10 cellular contexts compared by ENCODE assay signal in genomic region chr16:69890891-69891282, GRCh38.
DNase-seq lines count a peak whose midpoint lies in the region; ATAC-seq and TF ChIP-seq lines count a peak whose summit lies in the region.
"Had no signal": no experiment of that assay in that cellular context is flagged by ENCODE, and none has a peak within 500 bp of the region (broad histone marks: within the 10 kb centered on the region; RNA-seq: fewer than 3 reads in every experiment).

No MANE protein-coding gene starts in this region.

- no peaks in the 10 kb centered on the region for H3K9me3 Mint-ChIP-seq in stimulated activated naive CD8-positive, alpha-beta T cell treated with anti-CD3 and anti-CD28 coated beads, Interleukin-15, amount 100 ng/mL, for 72 hours

- H3K27me3 Mint-ChIP-seq in stimulated activated naive CD8-positive, alpha-beta T cell treated with anti-CD3 and anti-CD28 coated beads, Interleukin-15, amount 100 ng/mL, for 72 hours = no peaks in the 10 kb centered on the region

- ATAC-seq in stimulated activated naive CD8-positive, alpha-beta T cell treated with anti-CD3 and anti-CD28 coated beads, Interleukin-15, amount 100 ng/mL, for 72 hours = no peak

- no peak overlapping the region for H3K27ac Mint-ChIP-seq in stimulated activated naive CD8-positive, alpha-beta T cell treated with anti-CD3 and anti-CD28 coated beads, Interleukin-15, amount 100 ng/mL, for 72 hours

- intact Hi-C loops in testis (cut with DNase I; ENCODE audit: low total_unique reads) = no loop called here

- peaks cover 0 to 18% of the 10 kb centered on the region in 2 experiments; a peak in 1 of 4 replicates for H3K4me1 ChIP-seq in SK-N-SH (ENCODE audit: control insufficient read depth in 1 of 2, insufficient read depth in 2 of 2, low read depth in 1 of 2, low read length in 1 of 2)
- peaks cover 26% of the 10 kb centered on the region for H3K4me1 ChIP-seq in mucosa of stomach (ENCODE audit: control insufficient read depth, insufficient read depth, low read length)
- peaks cover 10% of the 10 kb centered on the region for H3K4me1 ChIP-seq in testis

- H3K27me3 ChIP-seq in SK-N-SH (ENCODE audit: insufficient read depth) (no peaks in the 10 kb centered on the region), mucosa of stomach (ENCODE audit: control insufficient read depth, insufficient read depth, low read length) (no peaks in the 10 kb centered on the region), testis (no peaks in the 10 kb centered on the region)

- no peak overlapping the region for H3K4me3 ChIP-seq in SK-N-SH (ENCODE audit: low read depth in 2 of 2, low read length in 1 of 2)
- H3K4me3 ChIP-seq in mucosa of stomach (ENCODE audit: low read length) = no peak overlapping the region
- no peak overlapping the region for H3K4me3 ChIP-seq in testis

- TF ChIP-seq EP300 in SK-N-SH (IDR thresholded peaks at IDR 0.05; ENCODE audit: borderline replicate concordance in 1 of 2, low read depth in 1 of 2, low read length in 1 of 2) = no peak

- DNase-seq in SK-N-SH (no peak), epithelial cell of prostate (ENCODE audit: low read depth, low spot score) (no peak), testis (no peak), NCI-H128 (lab: John Stamatoyannopoulos, UW; ENCODE audit: unreplicated experiment) (no peak), DMS 273 (lab: John Stamatoyannopoulos, UW; ENCODE audit: unreplicated experiment) (no peak), SW480 (ENCODE audit: low spot score) (no peak)
- DNase-seq in stimulated activated naive CD8-positive, alpha-beta T cell treated with anti-CD3 and anti-CD28 coated beads, Interleukin-15, amount 100 ng/mL, for 72 hours = no peak
- DNase-seq: activated CD8-positive, alpha-beta memory T cell treated with anti-CD3 and anti-CD28 coated beads, Interleukin-2, amount 50 U/mL, for 4 hours; KBM-7 had no signal

- CTCF ChIA-PET in SK-N-SH (lab: Yijun Ruan, JAX) = interaction anchor here (1.0 to 1.2 kb wide), 3 partner anchors 17 to 94 kb away, joined by 3 to 4 read pairs (median 3); no protein-coding TSS in a partner anchor

- H3K9me2 ChIP-seq in SK-N-SH = no peaks in the 10 kb centered on the region

- H4K20me1 ChIP-seq in SK-N-SH (ENCODE audit: insufficient read depth) = no peaks in the 10 kb centered on the region

- peak overlapping the region in 1 of 2 experiments; percentile 72; a peak in 2 of 4 replicates for H3K27ac ChIP-seq in SK-N-SH (ENCODE audit: low read depth in 2 of 2, low read length in 1 of 2)
- peak overlapping the region; percentile 28 for H3K27ac ChIP-seq in epithelial cell of prostate
- H3K27ac ChIP-seq in testis = peak overlapping the region; percentile 14 to 68

- no peak overlapping the region for H3K4me3 Mint-ChIP-seq in stimulated activated naive CD8-positive, alpha-beta T cell treated with anti-CD3 and anti-CD28 coated beads, Interleukin-15, amount 100 ng/mL, for 72 hours

- POLR2A ChIA-PET in SK-N-SH (lab: Yijun Ruan, JAX) = no interaction called here

- TF ChIP-seq RAD21 in SK-N-SH (IDR thresholded peaks at IDR 0.05; ENCODE audit: low read length) = no peak

- no peaks in the 10 kb centered on the region for H3K79me2 ChIP-seq in SK-N-SH (ENCODE audit: insufficient read depth)

- no peak overlapping the region; the same call in 1 of the 2 replicates for H2AFZ ChIP-seq in SK-N-SH (ENCODE audit: low read depth)

- WGBS in SK-N-SH (ENCODE audit: low lambda C conversion rate) = 77% methylated on average over 8 of the region's 8 CpGs
- 70 to 72% methylated on average over 3 to 8 of the region's 8 CpGs for WGBS in testis, 2 donors

- H3K4me1 Mint-ChIP-seq in stimulated activated naive CD8-positive, alpha-beta T cell treated with anti-CD3 and anti-CD28 coated beads, Interleukin-15, amount 100 ng/mL, for 72 hours = peaks cover 9% of the 10 kb centered on the region

- H3K4me2 ChIP-seq in SK-N-SH = no peak overlapping the region

- H3K36me3 ChIP-seq in SK-N-SH (replicated peaks in 1 of 2; ENCODE audit: control insufficient read depth in 1 of 2, insufficient read depth in 2 of 2, low read length in 1 of 2) = peaks cover 2 to 4% of the 10 kb centered on the region in 2 experiments
- H3K36me3 ChIP-seq in mucosa of stomach (ENCODE audit: control insufficient read depth, insufficient read depth, low read length) = no peaks in the 10 kb centered on the region
- H3K36me3 ChIP-seq in testis (ENCODE audit: low read depth, missing control alignments) = no peaks in the 10 kb centered on the region

- no peak for TF ChIP-seq POLR2A in testis (IDR thresholded peaks at IDR 0.05)

- TF ChIP-seq CTCF in SK-N-SH (IDR thresholded peaks at IDR 0.05) (no peak), testis (IDR thresholded peaks at IDR 0.05) (no peak)

- H3K9me3 ChIP-seq in SK-N-SH (no peaks in the 10 kb centered on the region), mucosa of stomach (ENCODE audit: control insufficient read depth, low read length) (no peaks in the 10 kb centered on the region), testis (no peaks in the 10 kb centered on the region)

- no peaks in the 10 kb centered on the region for H3F3A ChIP-seq in SK-N-SH (replicated peaks; ENCODE audit: insufficient read depth)

- H3K9ac ChIP-seq in SK-N-SH (no peak overlapping the region), mucosa of stomach (ENCODE audit: low read length) (peak overlapping the region; percentile 67)

TF ChIP-seq in SK-N-SH, 30 proteins besides CTCF, POLR2A, EP300 and RAD21:
- TF ChIP-seq RCOR1 (IDR thresholded peaks at IDR 0.05; ENCODE audit: low read length) (no peak), MXI1 (IDR thresholded peaks at IDR 0.05; ENCODE audit: low read depth, low read length) (0 out of 2 replicates have a peak, but pooled peaks have one; percentile 4), IRF3 (IDR thresholded peaks at IDR 0.05; ENCODE audit: low read depth, low read length) (no peak), TCF12 (IDR thresholded peaks at IDR 0.05) (peak; percentile 11; the same call in 1 of the 2 replicates)
TF ChIP-seq in SK-N-SH: peak in this region for 2.
